8 cellular contexts compared by ENCODE assay signal in genomic region chr11:76444384-76445121, GRCh38. TPM values are rescaled to one million over a fixed set of nuclear protein-coding genes. Genes with fewer than 3 reads are reported as not detected.
DNase-seq lines count a peak whose midpoint lies in the region; ATAC-seq and TF ChIP-seq lines count a peak whose summit lies in the region.

Gene EMSY, plus strand, starts transcription at chr11:76445018. Its CDS starts 1,921 bp downstream, at chr11:76446939.

- no peaks in the 10 kb centered on the region for H3K27me3 ChIP-seq in CD8-positive, alpha-beta memory T cell (ENCODE audit: insufficient read depth, low read length, poor library complexity, severe bottlenecking)
- H3K27me3 ChIP-seq in lower lobe of right lung (ENCODE audit: low read depth) = no peaks in the 10 kb centered on the region

- peaks cover 0 to 4% of the 10 kb centered on the region in 2 donors for H3K27me3 Mint-ChIP-seq in CD8-positive, alpha-beta memory T cell

- H3K27ac Mint-ChIP-seq in CD8-positive, alpha-beta memory T cell = peak within 1 kb of the TSS; percentile 95 to 99 (median 97)

- no peaks in the 10 kb centered on the region for H3K9me3 ChIP-seq in CD8-positive, alpha-beta memory T cell (ENCODE audit: low read length)
- H3K9me3 ChIP-seq in lower lobe of right lung = no peaks in the 10 kb centered on the region

- H3K4me3 Mint-ChIP-seq in CD8-positive, alpha-beta memory T cell = peak within 1 kb of the TSS; percentile 90 to 98 (median 97)

- CTCF ChIA-PET in CD8-positive, alpha-beta memory T cell (lab: Charles Lee) = interaction anchor here (3.1 kb wide), 1 partner anchor 236 kb away, joined by 15 read pairs; no protein-coding TSS in a partner anchor

- H3K4me3 ChIP-seq in CD8-positive, alpha-beta memory T cell (ENCODE audit: low read length) = peak within 1 kb of the TSS; percentile 94
- H3K4me3 ChIP-seq in lower lobe of right lung = peak within 1 kb of the TSS; percentile 100

- peaks cover 38 to 53% (median 48%) of the 10 kb centered on the region in 3 donors for H3K4me1 Mint-ChIP-seq in CD8-positive, alpha-beta memory T cell

- TF ChIP-seq CTCF in lower lobe of right lung (IDR thresholded peaks at IDR 0.05) = no peak

- H3K4me1 ChIP-seq in CD8-positive, alpha-beta memory T cell (ENCODE audit: insufficient read depth, low read length) = peaks cover 19% of the 10 kb centered on the region
- peaks cover 15% of the 10 kb centered on the region for H3K4me1 ChIP-seq in lower lobe of right lung

- H3K9me3 Mint-ChIP-seq in CD8-positive, alpha-beta memory T cell = no peaks in the 10 kb centered on the region

- no peaks in the 10 kb centered on the region for H3K36me3 ChIP-seq in CD8-positive, alpha-beta memory T cell (ENCODE audit: insufficient read depth, low read length)
- peaks cover 27% of the 10 kb centered on the region for H3K36me3 ChIP-seq in lower lobe of right lung

- H3K27ac ChIP-seq in CD8-positive, alpha-beta memory T cell (ENCODE audit: low read depth, low read length) = peak within 1 kb of the TSS; percentile 93
- peak within 1 kb of the TSS; percentile 89 for H3K27ac ChIP-seq in lower lobe of right lung

- ATAC-seq in GM19468 (IDR thresholded peaks at IDR 0.05; ENCODE audit: extremely low read depth, unreplicated experiment) (peak; percentile 95), lower lobe of right lung (peak; percentile 97 to 98)

- peaks cover 0 to 45% (median 6%) of the 10 kb centered on the region in 3 donors for H3K36me3 Mint-ChIP-seq in CD8-positive, alpha-beta memory T cell

- POLR2A ChIA-PET in CD8-positive, alpha-beta memory T cell (lab: Charles Lee) = no interaction called here

- DNase-seq in CD8-positive, alpha-beta memory T cell = peak; percentile 86 to 94 (median 90)
- DNase-seq in HS-5 (ENCODE audit: low read depth) (peak; percentile 98), lower lobe of right lung (peak; percentile 97)
- peak; percentile 93 for DNase-seq in NK-92 treated with Interleukin-12 subunit alpha and Interleukin-12 subunit beta, amount 100 ng/mL, for 24 hours (lab: John Stamatoyannopoulos, UW)
- peak; percentile 93 for DNase-seq in activated CD8-positive, alpha-beta memory T cell treated with anti-CD3 and anti-CD28 coated beads for 24 hours
- DNase-seq in effector CD4-positive, alpha-beta T cell = peak; percentile 89
- peak; percentile 78 to 92 (median 83) for DNase-seq in stimulated activated CD4-positive, alpha-beta T cell treated with anti-CD3 and anti-CD28 coated beads, TNF-alpha, amount 100 ng/mL, for 24 hours (ENCODE audit: low read depth in 3 of 3)

- intact Hi-C loops in lower lobe of right lung (cut with DNase I) = no loop called here

RNA-seq across cellular contexts. Expression of gene EMSY, which starts in this region (rescaled TPM):
- total RNA-seq in CD8-positive, alpha-beta memory T cell = 10 to 100 TPM; 28.2 to 28.8 TPM
- polyA plus RNA-seq in CD8-positive, alpha-beta memory T cell = 24.5 TPM
- 21.1 TPM for total RNA-seq in lower lobe of right lung

Comparison
In these comparisons a context has a peak if more than half of its experiments do, and no peak if none do; other contexts are left out.
1. Peak in every context shown above with its lines: DNase-seq, ATAC-seq, H3K4me3 ChIP-seq and H3K27ac ChIP-seq.